Comparison of ENCODE assay signal across 11 cellular contexts in the genomic region with DNA sequence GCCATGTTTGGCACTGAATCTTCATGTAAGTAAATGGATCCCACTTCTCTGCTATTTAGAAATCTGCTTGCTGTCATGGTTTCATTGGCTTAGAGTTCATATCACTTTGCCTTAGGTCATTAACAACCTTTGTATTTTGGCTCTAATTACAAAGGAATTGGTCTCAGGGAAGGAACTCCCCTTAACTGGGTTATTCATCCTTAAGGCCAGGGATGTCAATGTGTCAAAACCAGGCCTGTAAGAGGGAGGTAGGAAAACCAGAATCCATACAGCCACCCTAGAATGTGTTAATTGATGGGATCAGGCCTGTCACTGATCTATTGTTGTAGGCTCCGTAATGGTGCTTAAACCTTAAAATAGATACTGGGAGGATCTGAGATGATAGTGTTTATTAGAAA.
A peak's percentile ranks its signal among the peaks of the same experiment; 100 is the strongest.
DNase-seq lines count a peak whose midpoint lies in the region; ATAC-seq, FAIRE-seq and TF ChIP-seq lines count a peak whose summit lies in the region.
"Had no signal": no experiment of that assay in that cellular context is flagged by ENCODE, and none has a peak within 500 bp of the region (broad histone marks: within the 10 kb centered on the region; RNA-seq: fewer than 3 reads in every experiment).

No MANE protein-coding gene starts in this region.

- no peaks in the 10 kb centered on the region for H3K27me3 Mint-ChIP-seq in astrocyte (ENCODE audit: low read depth, unreplicated experiment)
- H3K27me3 Mint-ChIP-seq: activated B cell treated with CpG ODN at 0.5 μM for 24 hours; activated naive CD4-positive, alpha-beta T cell treated with anti-CD3 and anti-CD28 coated beads, Interleukin-2, amount 50 U/mL, for 24 hours had no signal

- peak; percentile 37 for FAIRE-seq in astrocyte (lab: Jason Lieb, UNC)

- H3K27me3 ChIP-seq in astrocyte (ENCODE audit: insufficient read depth, low read length) (no peaks in the 10 kb centered on the region), suprapubic skin (no peaks in the 10 kb centered on the region)

- H3K4me1 Mint-ChIP-seq in astrocyte (ENCODE audit: low read depth, unreplicated experiment) = peaks cover 27% of the 10 kb centered on the region

- no peak for TF ChIP-seq POLR2A in suprapubic skin (IDR thresholded peaks at IDR 0.05)

- no peaks in the 10 kb centered on the region for H3K36me3 Mint-ChIP-seq in astrocyte (ENCODE audit: low read depth, unreplicated experiment)
- H3K36me3 Mint-ChIP-seq: activated naive CD4-positive, alpha-beta T cell treated with anti-CD3 and anti-CD28 coated beads, Interleukin-2, amount 50 U/mL, for 24 hours had no signal

- ATAC-seq in HG03565 (IDR thresholded peaks at IDR 0.05; ENCODE audit: unreplicated experiment) (no peak), GM18520 (IDR thresholded peaks at IDR 0.05; ENCODE audit: unreplicated experiment) (no peak)

- H3K9ac ChIP-seq in astrocyte (ENCODE audit: low read length) = peak overlapping the region; percentile 86

- no peak overlapping the region for H3K4me3 Mint-ChIP-seq in astrocyte (ENCODE audit: unreplicated experiment)
- H3K4me3 Mint-ChIP-seq: activated B cell treated with CpG ODN at 0.5 μM for 24 hours; activated naive CD4-positive, alpha-beta T cell treated with anti-CD3 and anti-CD28 coated beads, Interleukin-2, amount 50 U/mL, for 24 hours had no signal

- peak overlapping the region; percentile 74 for H3K27ac ChIP-seq in astrocyte (ENCODE audit: low read depth, low read length)
- no peak overlapping the region for H3K27ac ChIP-seq in suprapubic skin

- H3K9me3 Mint-ChIP-seq in astrocyte (ENCODE audit: unreplicated experiment) = no peaks in the 10 kb centered on the region
- H3K9me3 Mint-ChIP-seq: activated B cell treated with CpG ODN at 0.5 μM for 24 hours; activated naive CD4-positive, alpha-beta T cell treated with anti-CD3 and anti-CD28 coated beads, Interleukin-2, amount 50 U/mL, for 24 hours had no signal

- WGBS in suprapubic skin = 53% methylated on average over 1 of the region's 1 CpG

- in situ Hi-C loops in KBM-7 (cut with MboI; ENCODE audit: low pct_unique_long_range_greater_than_20kb, low sequenced_read_pairs) = loop anchor here (25.0 kb wide), 1 partner anchor 92 kb away; no protein-coding TSS in a partner anchor

- no peaks in the 10 kb centered on the region for H4K20me1 ChIP-seq in astrocyte (ENCODE audit: insufficient read depth, low read length)

- no peak for TF ChIP-seq EP300 in suprapubic skin (IDR thresholded peaks at IDR 0.05)

- H3K4me3 ChIP-seq in astrocyte (ENCODE audit: insufficient read depth, low read depth, low read length) (peak overlapping the region; percentile 71), suprapubic skin (peak overlapping the region; percentile 32)

- H3K9me3 ChIP-seq in astrocyte (ENCODE audit: insufficient read depth, low read depth, low read length) (no peaks in the 10 kb centered on the region), suprapubic skin (no peaks in the 10 kb centered on the region)

- peaks cover 56% of the 10 kb centered on the region for H3K79me2 ChIP-seq in astrocyte (ENCODE audit: insufficient read depth, low read length)

- TF ChIP-seq CTCF in astrocyte (IDR thresholded peaks at IDR 0.05; ENCODE audit: insufficient read depth, low read depth, low read length) (no peak), suprapubic skin (IDR thresholded peaks at IDR 0.05) (no peak)

- peak overlapping the region; percentile 87 for H3K4me2 ChIP-seq in astrocyte (ENCODE audit: low read length)

- H3K4me1 ChIP-seq in astrocyte (ENCODE audit: insufficient read depth, low read length) (peaks cover 15% of the 10 kb centered on the region), suprapubic skin (peaks cover 15% of the 10 kb centered on the region)

- H2AFZ ChIP-seq in astrocyte (ENCODE audit: low read depth, low read length) = no peak overlapping the region

- DNase-seq in NCI-H1105 treated with DMSO at 0.1 percent for 48 hours (lab: John Stamatoyannopoulos, UW) (peak; percentile 40), NCI-H1105 (lab: John Stamatoyannopoulos, UW) (no peak), astrocyte (ENCODE audit: low read depth) (no peak), inferior parietal cortex (ENCODE audit: extremely low spot score) (peak; percentile 63), suprapubic skin (ENCODE audit: low spot score in 2 of 2) (no peak), KBM-7 (no peak)
- DNase-seq: 8988T, activated B cell treated with CpG ODN at 0.5 μM for 24 hours had no signal

- no peak overlapping the region for H3K27ac Mint-ChIP-seq in astrocyte (ENCODE audit: unreplicated experiment)
- H3K27ac Mint-ChIP-seq: activated B cell treated with CpG ODN at 0.5 μM for 24 hours; activated naive CD4-positive, alpha-beta T cell treated with anti-CD3 and anti-CD28 coated beads, Interleukin-2, amount 50 U/mL, for 24 hours had no signal

- H3K36me3 ChIP-seq in astrocyte (ENCODE audit: insufficient read depth, low read length) = no peaks in the 10 kb centered on the region
- no peaks in the 10 kb centered on the region for H3K36me3 ChIP-seq in suprapubic skin

Comparison
In these comparisons a context has a peak if more than half of its experiments do, and no peak if none do; other contexts are left out.
1. DNase-seq: peak in NCI-H1105 treated with DMSO at 0.1 percent for 48 hours (single experiment) and inferior parietal cortex (single experiment); none in NCI-H1105 (single experiment), astrocyte (single experiment), suprapubic skin (0 of 2) and KBM-7 (single experiment).